1 cellular context compared by ENCODE assay signal in genomic region chr11:36478700-36479329, GRCh38.
TF ChIP-seq lines count a peak whose summit lies in the region.

No MANE protein-coding gene starts in this region.

TF ChIP-seq in HCT116, 20 proteins besides CTCF, POLR2A, EP300 and RAD21 (continued from another document):
- TF ChIP-seq REST (IDR thresholded peaks at IDR 0.05; ENCODE audit: low read depth) (no peak), ZBTB33 (IDR thresholded peaks at IDR 0.05; ENCODE audit: extremely low read depth, insufficient replicate concordance, low read length) (no peak), SIN3A (IDR thresholded peaks at IDR 0.05; ENCODE audit: low read depth) (no peak), JUND (IDR thresholded peaks at IDR 0.05) (no peak), FOSL1 (IDR thresholded peaks at IDR 0.05; ENCODE audit: low read depth) (no peak), SP1 (IDR thresholded peaks at IDR 0.05; ENCODE audit: low read depth) (no peak), YY1 (IDR thresholded peaks at IDR 0.05; ENCODE audit: extremely low read depth, insufficient replicate concordance, low read depth, low read length) (no peak), CBX3 (IDR thresholded peaks at IDR 0.05; ENCODE audit: low read depth) (no peak), EZH2phosphoT487 (IDR thresholded peaks at IDR 0.05; ENCODE audit: borderline replicate concordance) (no peak)
